10 cellular contexts compared by ENCODE assay signal in the genomic region with DNA sequence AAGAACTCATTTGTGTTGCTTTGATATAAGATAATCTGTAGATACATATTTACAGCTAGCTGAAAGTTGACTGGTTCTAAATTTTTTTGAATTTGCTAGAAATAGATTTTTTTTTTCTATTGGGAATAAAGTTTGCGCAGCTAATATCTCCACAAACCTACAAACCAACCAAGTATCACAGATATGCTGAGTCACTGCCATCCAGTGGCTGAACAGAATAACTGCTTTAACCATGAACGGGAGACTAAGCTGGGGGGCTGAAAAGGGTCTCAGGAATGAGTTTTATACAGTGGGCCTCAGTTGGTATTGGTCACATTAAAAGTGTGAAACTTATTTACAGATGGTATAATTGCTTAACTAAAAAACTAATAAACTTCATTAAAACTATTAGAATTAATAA.
DNase-seq lines count a peak whose midpoint lies in the region; ATAC-seq, FAIRE-seq and TF ChIP-seq lines count a peak whose summit lies in the region.
"Had no signal": no experiment of that assay in that cellular context is flagged by ENCODE, and none has a peak within 500 bp of the region (broad histone marks: within the 10 kb centered on the region; RNA-seq: fewer than 3 reads in every experiment).

No MANE protein-coding gene starts in this region.

- no peak for TF ChIP-seq POLR2A in right lobe of liver (IDR thresholded peaks at IDR 0.05)

- H3K36me3 Mint-ChIP-seq in astrocyte (ENCODE audit: low read depth, unreplicated experiment): no peaks in the 10 kb centered on the region

- H4K20me1 ChIP-seq in astrocyte (ENCODE audit: insufficient read depth, low read length): no peaks in the 10 kb centered on the region

- H2AFZ ChIP-seq in astrocyte (ENCODE audit: low read depth, low read length): no peak overlapping the region

- H3K9ac ChIP-seq in astrocyte (ENCODE audit: low read length): no peak overlapping the region

- no peak overlapping the region for H3K27ac Mint-ChIP-seq in astrocyte (ENCODE audit: unreplicated experiment)
- H3K27ac Mint-ChIP-seq: activated T-helper 2 cell treated with anti-CD3 and anti-CD28 coated beads, Interferon-gamma antibody, Interleukin-2, Interleukin-4, amounts not matched to agents 10 μg/mL and 5 μg/mL and 100 μg/mL, durations not matched to agents 14 hours and 24 hours and 36 hours had no signal

- H3K4me1 Mint-ChIP-seq in astrocyte (ENCODE audit: low read depth, unreplicated experiment): peaks cover 20% of the 10 kb centered on the region

- H3K36me3 ChIP-seq in astrocyte (ENCODE audit: insufficient read depth, low read length): no peaks in the 10 kb centered on the region
- H3K36me3 ChIP-seq in right lobe of liver: no peaks in the 10 kb centered on the region

- no peaks in the 10 kb centered on the region for H3K79me2 ChIP-seq in astrocyte (ENCODE audit: insufficient read depth, low read length)

- H3K4me1 ChIP-seq in astrocyte (ENCODE audit: insufficient read depth, low read length) (peaks cover 4% of the 10 kb centered on the region), right lobe of liver (no peaks in the 10 kb centered on the region)

- no peaks in the 10 kb centered on the region for H3K27me3 Mint-ChIP-seq in astrocyte (ENCODE audit: low read depth, unreplicated experiment)

- intact Hi-C loops in right lobe of liver (cut with DNase I): no loop called here

- TF ChIP-seq CTCF in astrocyte (IDR thresholded peaks at IDR 0.05; ENCODE audit: insufficient read depth, low read depth, low read length) (peak; percentile 29), right lobe of liver (IDR thresholded peaks at IDR 0.05) (peak; percentile 38 to 53 (median 47)), GM20000 (IDR thresholded peaks at IDR 0.05; ENCODE audit: extremely low read depth, missing control alignments) (no peak)

- no peak overlapping the region for H3K4me3 Mint-ChIP-seq in astrocyte (ENCODE audit: unreplicated experiment)

- H3K4me3 ChIP-seq in astrocyte (ENCODE audit: insufficient read depth, low read depth, low read length) (no peak overlapping the region), right lobe of liver (no peak overlapping the region)

- H3K27ac ChIP-seq in astrocyte (ENCODE audit: low read depth, low read length) (no peak overlapping the region), right lobe of liver (no peak overlapping the region)

- no peak overlapping the region for H3K4me2 ChIP-seq in astrocyte (ENCODE audit: low read length)

- ATAC-seq in right lobe of liver (peak; percentile 61 to 75 (median 66)), GM21737 (IDR thresholded peaks at IDR 0.05; ENCODE audit: unreplicated experiment) (no peak), GM21786 (IDR thresholded peaks at IDR 0.05; ENCODE audit: unreplicated experiment) (no peak)

- H3K27me3 ChIP-seq in astrocyte (ENCODE audit: insufficient read depth, low read length) (no peaks in the 10 kb centered on the region), right lobe of liver (no peaks in the 10 kb centered on the region)

- FAIRE-seq in HTR-8/SVneo (lab: Jason Lieb, UNC) (no peak), astrocyte (lab: Jason Lieb, UNC) (no peak)

- peak; percentile 49 for DNase-seq in D341Med (ENCODE audit: low spot score)
- DNase-seq in HTR-8/SVneo (ENCODE audit: insufficient read length, low spot score): peak; percentile 11
- peak; percentile 28 for DNase-seq in astrocyte (ENCODE audit: low read depth)
- DNase-seq in right lobe of liver: no peak
- no peak for DNase-seq in HCEC 1CT
- DNase-seq in GM20000 (ENCODE audit: low spot score): no peak
- DNase-seq: NCI-H1105 treated with DMSO at 0.1 percent for 48 hours had no signal

- WGBS in right lobe of liver (ENCODE audit: insufficient coverage, low coverage, low lambda C conversion rate, missing lambda C conversion rate): 42% methylated on average over 2 of the region's 2 CpGs

- H3K9me3 Mint-ChIP-seq in astrocyte (ENCODE audit: unreplicated experiment): peaks cover 2% of the 10 kb centered on the region
- H3K9me3 Mint-ChIP-seq: activated T-helper 2 cell treated with anti-CD3 and anti-CD28 coated beads, Interferon-gamma antibody, Interleukin-2, Interleukin-4, amounts not matched to agents 10 μg/mL and 5 μg/mL and 100 μg/mL, durations not matched to agents 14 hours and 24 hours and 36 hours had no signal

- no peaks in the 10 kb centered on the region for H3K9me3 ChIP-seq in astrocyte (ENCODE audit: insufficient read depth, low read depth, low read length)
- no peaks in the 10 kb centered on the region for H3K9me3 ChIP-seq in right lobe of liver

Comparison
In these comparisons a context has a peak if more than half of its experiments do, and no peak if none do; other contexts are left out.
1. DNase-seq: peak in D341Med (single experiment), HTR-8/SVneo (single experiment) and astrocyte (single experiment); none in right lobe of liver (0 of 3), HCEC 1CT (single experiment) and GM20000 (single experiment).
2. ATAC-seq: peak in right lobe of liver (4 of 4); none in GM21737 (single experiment) and GM21786 (single experiment).